ENCODE assay signal across 18 cellular contexts in the genomic region with DNA sequence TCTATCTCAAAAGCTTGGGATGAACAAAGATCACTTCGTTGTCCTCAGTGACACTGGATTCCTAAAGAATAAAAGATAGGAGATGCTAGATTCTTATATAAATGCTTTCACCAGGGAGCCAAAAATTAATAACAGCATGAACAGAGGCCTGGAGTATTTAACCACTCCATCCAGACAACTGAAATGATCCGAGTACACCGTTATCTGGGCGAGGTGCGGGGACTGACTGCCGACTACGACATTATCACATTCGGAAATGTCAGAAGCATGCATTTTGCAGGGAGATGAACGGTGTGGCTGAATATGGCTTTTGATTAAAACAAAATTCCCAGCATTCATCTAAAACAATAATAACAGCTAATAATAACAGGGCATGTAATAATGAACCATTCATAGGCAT. TPM values are rescaled to one million over a fixed set of nuclear protein-coding genes. Genes with fewer than 3 reads are reported as not detected.
DNase-seq lines count a peak whose midpoint lies in the region; ATAC-seq and TF ChIP-seq lines count a peak whose summit lies in the region.
"Had no signal": no experiment of that assay in that cellular context is flagged by ENCODE, and none has a peak within 500 bp of the region (broad histone marks: within the 10 kb centered on the region; RNA-seq: fewer than 3 reads in every experiment).

No MANE protein-coding gene starts in this region.

- H3K4me2 ChIP-seq in DND-41 (ENCODE audit: insufficient read depth, low read length) (peak overlapping the region; percentile 59; the same call in 1 of the 2 replicates), SU-DHL-6 (ENCODE audit: low read depth, low read length, poor library complexity, severe bottlenecking) (peak overlapping the region; percentile 75), GM23338 (no peak overlapping the region)

- no peaks in the 10 kb centered on the region for H3K9me2 ChIP-seq in SU-DHL-6 (replicated peaks; ENCODE audit: insufficient read depth, low read length)
- no peaks in the 10 kb centered on the region for H3K9me2 ChIP-seq in GM23338 (ENCODE audit: insufficient read depth)

- CTCF ChIA-PET in activated CD8-positive, alpha-beta T cell treated with anti-CD3 and anti-CD28 coated beads, Interleukin-2, amount 10 ng/mL, durations not matched to agents 7 days and 5 days (lab: Charles Lee): interaction anchor here (0.9 to 3.9 kb wide), 7 partner anchors 69 to 349 kb away, joined by 3 to 32 read pairs (median 8); a partner anchor contains a TSS

- H3K4me1 Mint-ChIP-seq in memory B cell (peaks cover 7% of the 10 kb centered on the region), GM23338 (peaks cover 13% of the 10 kb centered on the region)
- H3K4me1 Mint-ChIP-seq in activated CD8-positive, alpha-beta T cell treated with anti-CD3 and anti-CD28 coated beads, Interleukin-2, amount 10 ng/mL, durations not matched to agents 7 days and 5 days (ENCODE audit: low read depth): peaks cover 16% of the 10 kb centered on the region

- H4K20me1 ChIP-seq in DND-41 (ENCODE audit: insufficient read depth, low read length): 0 out of 2 replicates have a peak, but pooled peaks cover 3% of the 10 kb centered on the region
- no peaks in the 10 kb centered on the region for H4K20me1 ChIP-seq in SU-DHL-6 (ENCODE audit: low read depth, low read length)
- H4K20me1 ChIP-seq in GM23338 (replicated peaks; ENCODE audit: insufficient read depth): no peaks in the 10 kb centered on the region

- H3K9ac ChIP-seq in DND-41 (ENCODE audit: low read depth, low read length) (no peak overlapping the region), SU-DHL-6 (ENCODE audit: low read length) (no peak overlapping the region)

- H3K9me3 ChIP-seq in BE2C (no peaks in the 10 kb centered on the region), DND-41 (ENCODE audit: insufficient read depth, low read length, severe bottlenecking) (no peaks in the 10 kb centered on the region), SU-DHL-6 (ENCODE audit: insufficient read depth, low read length) (0 out of 2 replicates have a peak, but pooled peaks cover 3% of the 10 kb centered on the region)

- H3K4me1 ChIP-seq in BE2C: peaks cover 39% of the 10 kb centered on the region
- peaks cover 11% of the 10 kb centered on the region; the same call in 1 of the 2 replicates for H3K4me1 ChIP-seq in DND-41 (ENCODE audit: insufficient read depth, low read length)
- H3K4me1 ChIP-seq in GM23338 (ENCODE audit: insufficient read depth): no peaks in the 10 kb centered on the region
- H3K4me1 ChIP-seq: A549 had no signal

- ATAC-seq in DND-41 (ENCODE audit: insufficient read depth, low read depth) (no peak), memory B cell (ENCODE audit: low read depth) (no peak), HG03378 (IDR thresholded peaks at IDR 0.05; ENCODE audit: unreplicated experiment) (no peak), GM23338 (no peak), GM21576 (IDR thresholded peaks at IDR 0.05; ENCODE audit: unreplicated experiment) (no peak)
- no peak for ATAC-seq in activated CD8-positive, alpha-beta T cell treated with anti-CD3 and anti-CD28 coated beads, Interleukin-2, amount 10 ng/mL, durations not matched to agents 7 days and 5 days
- ATAC-seq: A549; CD8-positive, alpha-beta T cell had no signal

- H3K36me3 ChIP-seq in BE2C: peaks cover 33% of the 10 kb centered on the region
- H3K36me3 ChIP-seq in DND-41 (ENCODE audit: insufficient read depth, low read length): no peaks in the 10 kb centered on the region
- no peaks in the 10 kb centered on the region for H3K36me3 ChIP-seq in SU-DHL-6 (ENCODE audit: low read length)
- H3K36me3 ChIP-seq in GM23338 (ENCODE audit: insufficient read depth): no peaks in the 10 kb centered on the region

- H3F3A ChIP-seq in SU-DHL-6 (ENCODE audit: insufficient read depth): no peaks in the 10 kb centered on the region
- no peaks in the 10 kb centered on the region for H3F3A ChIP-seq in GM23338 (replicated peaks; ENCODE audit: low read depth)

- no peak overlapping the region for H3K4me3 ChIP-seq in BE2C (ENCODE audit: low read depth, low read length)
- H3K4me3 ChIP-seq in DND-41 (ENCODE audit: low read depth in 1 of 2, low read length in 2 of 2): no peak overlapping the region
- H3K4me3 ChIP-seq in SU-DHL-6 (ENCODE audit: insufficient read depth, low read length, poor library complexity, severe bottlenecking): no peak overlapping the region
- H3K4me3 ChIP-seq in GM23338: no peak overlapping the region
- H3K4me3 ChIP-seq: A549 had no signal

- DNase-seq in BE2C (peak; percentile 30), DND-41 (no peak), memory B cell (ENCODE audit: low spot score in 2 of 2) (no peak), GM23338 (ENCODE audit: low spot score) (no peak)
- no peak for DNase-seq in activated CD8-positive, alpha-beta T cell treated with anti-CD3 and anti-CD28 coated beads, Interleukin-2, amount 10 ng/mL, durations not matched to agents 7 days and 5 days
- DNase-seq: CD8-positive, alpha-beta T cell; COR-L47; DMS153; DMS79 treated with DMSO at 0.1 percent for 48 hours; GDM1; GOT3; H9 had no signal

- TF ChIP-seq CTCF in BE2C (IDR thresholded peaks at IDR 0.05; ENCODE audit: low read depth, low read length) (no peak), DND-41 (IDR thresholded peaks at IDR 0.05; ENCODE audit: borderline replicate concordance, extremely low read depth, low read length, poor library complexity, severe bottlenecking) (no peak), SU-DHL-6 (IDR thresholded peaks at IDR 0.05; ENCODE audit: insufficient read depth, low read length, poor library complexity, severe bottlenecking) (no peak), GM23338 (conservative IDR thresholded peaks at IDR 0.05; ENCODE audit: low read depth in 2 of 2) (no peak)

- H3K36me3 Mint-ChIP-seq in memory B cell (no peaks in the 10 kb centered on the region), GM23338 (ENCODE audit: low read depth) (no peaks in the 10 kb centered on the region)
- no peaks in the 10 kb centered on the region for H3K36me3 Mint-ChIP-seq in activated CD8-positive, alpha-beta T cell treated with anti-CD3 and anti-CD28 coated beads, Interleukin-2, amount 10 ng/mL, durations not matched to agents 7 days and 5 days (ENCODE audit: low read depth)
- H3K36me3 Mint-ChIP-seq: CD14-positive monocyte; CD8-positive, alpha-beta T cell had no signal

- H3K27me3 Mint-ChIP-seq in memory B cell: peaks cover 4% of the 10 kb centered on the region
- H3K27me3 Mint-ChIP-seq in activated CD8-positive, alpha-beta T cell treated with anti-CD3 and anti-CD28 coated beads, Interleukin-2, amount 10 ng/mL, durations not matched to agents 7 days and 5 days (ENCODE audit: low read depth): no peaks in the 10 kb centered on the region
- H3K27me3 Mint-ChIP-seq in GM23338 (ENCODE audit: insufficient read depth, low read depth, poor library complexity): peaks cover 12% of the 10 kb centered on the region

- H2AFZ ChIP-seq in DND-41 (ENCODE audit: low read depth, low read length): no peak overlapping the region
- no peak overlapping the region for H2AFZ ChIP-seq in SU-DHL-6 (ENCODE audit: low read depth, low read length, severe bottlenecking)
- no peak overlapping the region for H2AFZ ChIP-seq in GM23338

- peak overlapping the region; percentile 48 for H3K27ac Mint-ChIP-seq in memory B cell
- no peak overlapping the region for H3K27ac Mint-ChIP-seq in activated CD8-positive, alpha-beta T cell treated with anti-CD3 and anti-CD28 coated beads, Interleukin-2, amount 10 ng/mL, durations not matched to agents 7 days and 5 days
- no peak overlapping the region for H3K27ac Mint-ChIP-seq in GM23338
- H3K27ac Mint-ChIP-seq: CD8-positive, alpha-beta T cell had no signal

- H3K9me3 Mint-ChIP-seq in memory B cell: no peaks in the 10 kb centered on the region
- peaks cover 4% of the 10 kb centered on the region for H3K9me3 Mint-ChIP-seq in activated CD8-positive, alpha-beta T cell treated with anti-CD3 and anti-CD28 coated beads, Interleukin-2, amount 10 ng/mL, durations not matched to agents 7 days and 5 days (ENCODE audit: insufficient read depth)
- peaks cover 10% of the 10 kb centered on the region for H3K9me3 Mint-ChIP-seq in GM23338
- H3K9me3 Mint-ChIP-seq: CD8-positive, alpha-beta T cell had no signal

- H3K27ac ChIP-seq in DND-41 (ENCODE audit: low read length) (no peak overlapping the region), SU-DHL-6 (ENCODE audit: low read depth, low read length) (no peak overlapping the region), GM23338 (ENCODE audit: low read depth) (no peak overlapping the region)
- H3K27ac ChIP-seq: A549 had no signal

- H3K79me2 ChIP-seq in DND-41 (ENCODE audit: insufficient read depth, low read length) (no peaks in the 10 kb centered on the region), SU-DHL-6 (ENCODE audit: insufficient read depth, low read length) (no peaks in the 10 kb centered on the region), GM23338 (replicated peaks; ENCODE audit: insufficient read depth) (no peaks in the 10 kb centered on the region)

- H3K4me3 Mint-ChIP-seq in memory B cell (no peak overlapping the region), GM23338 (no peak overlapping the region)
- no peak overlapping the region for H3K4me3 Mint-ChIP-seq in activated CD8-positive, alpha-beta T cell treated with anti-CD3 and anti-CD28 coated beads, Interleukin-2, amount 10 ng/mL, durations not matched to agents 7 days and 5 days
- H3K4me3 Mint-ChIP-seq: CD14-positive monocyte; CD8-positive, alpha-beta T cell; H9 had no signal

- no peaks in the 10 kb centered on the region; the same call in 1 of the 2 replicates for H3K27me3 ChIP-seq in BE2C
- H3K27me3 ChIP-seq in DND-41 (ENCODE audit: insufficient read depth, low read length, poor library complexity): no peaks in the 10 kb centered on the region
- no peaks in the 10 kb centered on the region for H3K27me3 ChIP-seq in SU-DHL-6 (ENCODE audit: low read length)
- no peaks in the 10 kb centered on the region for H3K27me3 ChIP-seq in GM23338 (ENCODE audit: insufficient read depth)

- POLR2A ChIA-PET in activated CD8-positive, alpha-beta T cell treated with anti-CD3 and anti-CD28 coated beads, Interleukin-2, amount 10 ng/mL, durations not matched to agents 7 days and 5 days (lab: Charles Lee): no interaction called here

TF ChIP-seq in GM23338, 12 proteins besides CTCF, POLR2A, EP300 and RAD21 (continues in another document):
- TF ChIP-seq NANOG (IDR thresholded peaks at IDR 0.05; ENCODE audit: borderline replicate concordance) (no peak), EZH2phosphoT487 (IDR thresholded peaks at IDR 0.05; ENCODE audit: unreplicated experiment) (no peak)

RNA-seq across cellular contexts. Expression of a gene that starts 56.6 kb away (rescaled TPM):
- not detected for polyA plus RNA-seq in BE2C (2012; ENCODE audit: insufficient read depth, insufficient read length, low read depth)
- not detected for total RNA-seq in activated CD8-positive, alpha-beta T cell treated with anti-CD3 and anti-CD28 coated beads, Interleukin-2, amount 10 ng/mL, durations not matched to agents 7 days and 5 days
- total RNA-seq in GM23338 (2014; rRNA removed; shearing (Covaris generic)): 1.0 and 1.1 TPM in 2 replicates
- polyA plus RNA-seq in GM23338 (2016; fragmentation: Nextera tagmentation; extraction: Ambion mirVana): 0.50 and 0.66 TPM in 2 replicates
- total RNA-seq: CD8-positive, alpha-beta T cell; HT-29 had no signal
